1 cellular context compared by ENCODE assay signal in genomic region chr12:57130941-57131340, GRCh38.
TF ChIP-seq lines count a peak whose summit lies in the region.

No MANE protein-coding gene starts in this region.

TF ChIP-seq in HepG2, 621 proteins besides CTCF, POLR2A, EP300 and RAD21 (continued from another document and continues in another):
- TF ChIP-seq BRF2 (CRISPR knock-in tag; IDR thresholded peaks at IDR 0.05) = no peak
- TF ChIP-seq TFE3 (CRISPR knock-in tag; IDR thresholded peaks at IDR 0.05) = peak; percentile 78
- TF ChIP-seq SIX4 (CRISPR knock-in tag; IDR thresholded peaks at IDR 0.05) = no peak; the same call in 1 of the 2 replicates
- no peak for TF ChIP-seq YEATS2 (CRISPR knock-in tag; IDR thresholded peaks at IDR 0.05; ENCODE audit: borderline replicate concordance)
- no peak for TF ChIP-seq PRDM10 (CRISPR knock-in tag; IDR thresholded peaks at IDR 0.05; ENCODE audit: low read depth)
- peak; percentile 62 for TF ChIP-seq FOXK2 (IDR thresholded peaks at IDR 0.05)
- no peak for TF ChIP-seq CBX2 (IDR thresholded peaks at IDR 0.05; ENCODE audit: low read depth, low read length)
- TF ChIP-seq CBX2 (CRISPR knock-in tag; IDR thresholded peaks at IDR 0.05; ENCODE audit: low read depth) = no peak
- no peak for TF ChIP-seq ZHX1 (CRISPR knock-in tag; IDR thresholded peaks at IDR 0.05; ENCODE audit: low read depth)
- TF ChIP-seq ZSCAN22 (CRISPR knock-in tag; IDR thresholded peaks at IDR 0.05) = no peak
- TF ChIP-seq AHDC1 (CRISPR knock-in tag; IDR thresholded peaks at IDR 0.05; ENCODE audit: borderline replicate concordance) = peak; percentile 36; the same call in 1 of the 2 replicates
- TF ChIP-seq ZNF552 (CRISPR knock-in tag; IDR thresholded peaks at IDR 0.05; ENCODE audit: borderline replicate concordance) = no peak
- TF ChIP-seq KDM4B (CRISPR knock-in tag; IDR thresholded peaks at IDR 0.05) = no peak
- TF ChIP-seq POLR2G (IDR thresholded peaks at IDR 0.05; ENCODE audit: low read depth, low read length) = no peak
- no peak for TF ChIP-seq NRL (CRISPR knock-in tag; IDR thresholded peaks at IDR 0.05; ENCODE audit: borderline replicate concordance)
- TF ChIP-seq PAWR (CRISPR knock-in tag; IDR thresholded peaks at IDR 0.05; ENCODE audit: borderline replicate concordance) = no peak
- no peak for TF ChIP-seq NFYB (CRISPR knock-in tag; IDR thresholded peaks at IDR 0.05)
- no peak for TF ChIP-seq SRSF9 (IDR thresholded peaks at IDR 0.05; ENCODE audit: borderline replicate concordance, insufficient read depth, low read depth, low read length, poor library complexity, severe bottlenecking)
- TF ChIP-seq CREB1 (IDR thresholded peaks at IDR 0.05) = no peak
- 0 out of 2 replicates have a peak, but pooled peaks have one; percentile 31 for TF ChIP-seq CREB1 (CRISPR knock-in tag; IDR thresholded peaks at IDR 0.05)
- TF ChIP-seq NFIC (IDR thresholded peaks at IDR 0.05; ENCODE audit: low read length) = no peak
- TF ChIP-seq NR1H2 (CRISPR knock-in tag; IDR thresholded peaks at IDR 0.05; ENCODE audit: borderline replicate concordance, low read depth) = no peak
- no peak for TF ChIP-seq GTF3A (CRISPR knock-in tag; conservative IDR thresholded peaks at IDR 0.05)
- peak; percentile 74 for TF ChIP-seq XRCC5 (optimal IDR thresholded peaks at IDR 0.05; ENCODE audit: low read length)
- no peak for TF ChIP-seq ZSCAN9 (CRISPR knock-in tag; IDR thresholded peaks at IDR 0.05; ENCODE audit: borderline replicate concordance)
- no peak for TF ChIP-seq ZNF180 (CRISPR knock-in tag; IDR thresholded peaks at IDR 0.05; ENCODE audit: borderline replicate concordance, low read depth)
- TF ChIP-seq HMGA1 (CRISPR knock-in tag; conservative IDR thresholded peaks at IDR 0.05) = no peak
- TF ChIP-seq TRIM22 (IDR thresholded peaks at IDR 0.05) = no peak
- no peak for TF ChIP-seq GTF2F1 (IDR thresholded peaks at IDR 0.05; ENCODE audit: low read length)
- no peak for TF ChIP-seq ZNF883 (CRISPR knock-in tag; IDR thresholded peaks at IDR 0.05; ENCODE audit: not compliant biosample characterization)
- no peak for TF ChIP-seq TP53 (CRISPR knock-in tag; conservative IDR thresholded peaks at IDR 0.05)
- TF ChIP-seq ZNF574 (CRISPR knock-in tag; IDR thresholded peaks at IDR 0.05) = no peak
- no peak for TF ChIP-seq ZNF326 (CRISPR knock-in tag; IDR thresholded peaks at IDR 0.05; ENCODE audit: borderline replicate concordance)
- no peak for TF ChIP-seq ZNF790 (CRISPR knock-in tag; IDR thresholded peaks at IDR 0.05; ENCODE audit: borderline replicate concordance)
- TF ChIP-seq GABPB1 (CRISPR knock-in tag; IDR thresholded peaks at IDR 0.05) = no peak
- TF ChIP-seq AGO2 (optimal IDR thresholded peaks at IDR 0.05; ENCODE audit: low read depth, low read length) = no peak
- TF ChIP-seq U2AF1 (optimal IDR thresholded peaks at IDR 0.05; ENCODE audit: low read depth, low read length) = no peak
- no peak for TF ChIP-seq MAFF (IDR thresholded peaks at IDR 0.05; ENCODE audit: low read depth, low read length)
- TF ChIP-seq MED13 (CRISPR knock-in tag; IDR thresholded peaks at IDR 0.05) = no peak
- TF ChIP-seq KLF12 (CRISPR knock-in tag; IDR thresholded peaks at IDR 0.05; ENCODE audit: borderline replicate concordance) = no peak
- no peak for TF ChIP-seq CBX5 (CRISPR knock-in tag; IDR thresholded peaks at IDR 0.05; ENCODE audit: borderline replicate concordance)
- no peak for TF ChIP-seq NFE2L1 (CRISPR knock-in tag; IDR thresholded peaks at IDR 0.05; ENCODE audit: borderline replicate concordance)
- no peak for TF ChIP-seq GATA4 (IDR thresholded peaks at IDR 0.05; ENCODE audit: borderline replicate concordance, low read depth)
- TF ChIP-seq ZNF775 (CRISPR knock-in tag; IDR thresholded peaks at IDR 0.05; ENCODE audit: borderline replicate concordance) = no peak
- no peak for TF ChIP-seq ZNF18 (CRISPR knock-in tag; IDR thresholded peaks at IDR 0.05; ENCODE audit: insufficient replicate concordance)
